Comparison of ENCODE assay signal across 8 cellular contexts in the genomic region with DNA sequence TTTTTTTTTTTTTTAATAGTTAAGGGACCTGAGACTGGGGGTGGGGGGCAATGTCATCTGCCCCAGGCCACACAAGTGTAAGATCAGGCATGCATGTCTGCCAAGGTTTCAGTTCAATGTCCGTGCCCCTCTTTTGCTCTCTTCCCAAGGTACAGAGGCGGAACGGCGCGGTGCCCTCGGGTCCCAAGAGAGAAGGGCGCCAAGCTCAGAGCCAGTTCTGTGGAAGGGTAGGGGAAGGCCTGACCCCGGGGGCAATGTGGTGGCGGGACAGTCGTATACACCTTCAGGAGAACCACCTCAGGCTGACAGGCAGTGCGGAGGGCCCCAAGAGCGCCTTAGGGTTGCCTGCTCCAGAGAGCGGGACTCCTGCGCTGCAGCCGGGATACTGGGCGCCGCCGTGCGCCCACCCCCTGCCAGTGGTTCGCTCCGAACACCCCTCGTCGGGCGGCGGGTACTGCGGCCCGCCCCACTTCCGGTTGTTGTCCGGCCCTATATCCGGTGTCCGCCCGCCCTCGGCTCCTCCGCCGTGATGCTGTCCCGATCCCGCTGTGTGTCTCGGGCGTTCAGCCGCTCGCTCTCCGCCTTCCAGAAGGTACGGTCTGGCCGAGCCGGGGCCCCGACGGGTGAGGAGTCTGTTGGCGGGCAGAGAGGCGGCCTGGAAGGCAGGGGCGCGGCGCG. TPM values are rescaled to one million over a fixed set of nuclear protein-coding genes. Genes with fewer than 3 reads are reported as not detected.
DNase-seq lines count a peak whose midpoint lies in the region; ATAC-seq, FAIRE-seq and TF ChIP-seq lines count a peak whose summit lies in the region.

A gene (plus strand): TSS at position 492 of the 678 bp plus-strand sequence. CDS start 38 bp downstream, at position 530.

- H3K79me1 ChIP-seq in mesendoderm (ENCODE audit: low read length) = peaks cover 10% of the 10 kb centered on the region

- peak within 1 kb of the TSS; percentile 82 for H2BK5ac ChIP-seq in mesendoderm (ENCODE audit: low read length)

- H3K4me1 ChIP-seq in Caco-2 (peaks cover 19% of the 10 kb centered on the region), NT2/D1 (ENCODE audit: insufficient read depth, insufficient read length) (no peaks in the 10 kb centered on the region), endocrine pancreas (ENCODE audit: control insufficient read depth, insufficient read depth, low read length) (peaks cover 9% of the 10 kb centered on the region), mesendoderm (ENCODE audit: control insufficient read depth, low read depth, low read length) (peaks cover 10% of the 10 kb centered on the region)

- peak within 1 kb of the TSS; percentile 91 for H3K27ac Mint-ChIP-seq in Caco-2 (ENCODE audit: unreplicated experiment)
- peak within 1 kb of the TSS; percentile 92 for H3K27ac Mint-ChIP-seq in activated CD8-positive, alpha-beta memory T cell treated with anti-CD3 and anti-CD28 coated beads, Interleukin-2, amount 10 ng/mL, durations not matched to agents 7 days and 5 days

- H4K5ac ChIP-seq in mesendoderm (ENCODE audit: low read length) = no peak within 1 kb of the TSS

- H3K9me3 ChIP-seq in Caco-2 (no peaks in the 10 kb centered on the region), NT2/D1 (ENCODE audit: insufficient read depth, low read length) (no peaks in the 10 kb centered on the region), endocrine pancreas (ENCODE audit: control insufficient read depth, low read length) (no peaks in the 10 kb centered on the region)

- H3K4me3 Mint-ChIP-seq in Caco-2 (ENCODE audit: unreplicated experiment) = peak within 1 kb of the TSS; percentile 95
- peak within 1 kb of the TSS; percentile 94 for H3K4me3 Mint-ChIP-seq in activated CD8-positive, alpha-beta memory T cell treated with anti-CD3 and anti-CD28 coated beads, Interleukin-2, amount 10 ng/mL, durations not matched to agents 7 days and 5 days

- H3K4me3 ChIP-seq in Caco-2 (ENCODE audit: low read depth, low read length) = peak within 1 kb of the TSS; percentile 93
- peak within 1 kb of the TSS; percentile 88 for H3K4me3 ChIP-seq in NT2/D1 (ENCODE audit: insufficient read length, low read depth)
- H3K4me3 ChIP-seq in endocrine pancreas (ENCODE audit: control insufficient read depth, insufficient read depth, low read length) = peak within 1 kb of the TSS; percentile 97
- H3K4me3 ChIP-seq in mesendoderm (ENCODE audit: low read length) = peak within 1 kb of the TSS; percentile 96

- no peaks in the 10 kb centered on the region for H3K9me3 Mint-ChIP-seq in Caco-2 (ENCODE audit: unreplicated experiment)
- no peaks in the 10 kb centered on the region for H3K9me3 Mint-ChIP-seq in activated CD8-positive, alpha-beta memory T cell treated with anti-CD3 and anti-CD28 coated beads, Interleukin-2, amount 10 ng/mL, durations not matched to agents 7 days and 5 days (ENCODE audit: low read depth)

- ATAC-seq in GM21367 (IDR thresholded peaks at IDR 0.05; ENCODE audit: unreplicated experiment) = peak; percentile 83
- peak; percentile 94 for ATAC-seq in activated CD8-positive, alpha-beta memory T cell treated with anti-CD3 and anti-CD28 coated beads, Interleukin-2, amount 10 ng/mL, durations not matched to agents 7 days and 5 days

- peaks cover 44% of the 10 kb centered on the region for H3K4me1 Mint-ChIP-seq in Caco-2 (ENCODE audit: low read depth, unreplicated experiment)
- peaks cover 59% of the 10 kb centered on the region for H3K4me1 Mint-ChIP-seq in activated CD8-positive, alpha-beta memory T cell treated with anti-CD3 and anti-CD28 coated beads, Interleukin-2, amount 10 ng/mL, durations not matched to agents 7 days and 5 days

- intact Hi-C loops in Caco-2 (cut with micrococcal nuclease; ENCODE audit: unreplicated experiment) = loop anchor here (1.0 kb wide), 1 partner anchor 24 kb away; no protein-coding TSS in a partner anchor

- peaks cover 46% of the 10 kb centered on the region for H3K79me2 ChIP-seq in mesendoderm (ENCODE audit: control insufficient read depth, insufficient read depth, low read length)

- WGBS in mesendoderm (ENCODE audit: extremely low coverage, insufficient coverage, low lambda C conversion rate) = no CpG with 5 or more reads among the region's 53 CpGs

- no peak within 1 kb of the TSS for H2AK5ac ChIP-seq in mesendoderm (ENCODE audit: low read length)

- H3K56ac ChIP-seq in mesendoderm (ENCODE audit: low read length) = peak within 1 kb of the TSS; percentile 100

- DNase-seq in Caco-2 = peak; percentile 89 to 94
- DNase-seq in HTR-8/SVneo (ENCODE audit: insufficient read length, low spot score) = peak; percentile 100
- peak; percentile 64 for DNase-seq in NT2/D1 (ENCODE audit: low read depth, low spot score)
- peak; percentile 90 for DNase-seq in activated CD8-positive, alpha-beta memory T cell treated with anti-CD3 and anti-CD28 coated beads, Interleukin-2, amount 10 ng/mL, durations not matched to agents 7 days and 5 days
- peak; percentile 92 for DNase-seq in mesendoderm
- DNase-seq in stimulated activated CD8-positive, alpha-beta memory T cell treated with anti-CD3 and anti-CD28 coated beads, Interleukin-15, amount 100 ng/mL, for 24 hours (ENCODE audit: low read depth) = peak; percentile 75

- H3K27ac ChIP-seq in mesendoderm (ENCODE audit: low read depth, low read length) = peak within 1 kb of the TSS; percentile 76

- H3K23ac ChIP-seq in mesendoderm (ENCODE audit: low read length) = peak within 1 kb of the TSS; percentile 99

- no peaks in the 10 kb centered on the region for H3K27me3 ChIP-seq in Caco-2 (replicated peaks; ENCODE audit: control insufficient read depth, insufficient read depth, low read length)
- H3K27me3 ChIP-seq in NT2/D1 (ENCODE audit: insufficient read depth, insufficient read length) = no peaks in the 10 kb centered on the region
- H3K27me3 ChIP-seq in endocrine pancreas (ENCODE audit: control insufficient read depth, insufficient read depth, low read length) = no peaks in the 10 kb centered on the region
- no peaks in the 10 kb centered on the region for H3K27me3 ChIP-seq in mesendoderm (ENCODE audit: insufficient read depth, low read length, poor library complexity)

- POLR2A ChIA-PET in Caco-2 (lab: Charles Lee) = no interaction called here

- H3K36me3 ChIP-seq in Caco-2 (ENCODE audit: control insufficient read depth, insufficient read depth, low read length) (no peaks in the 10 kb centered on the region; the same call in 1 of the 2 replicates), NT2/D1 (ENCODE audit: insufficient read depth, insufficient read length, low read length) (peaks cover 17% of the 10 kb centered on the region), endocrine pancreas (ENCODE audit: control insufficient read depth, insufficient read depth, low read length) (no peaks in the 10 kb centered on the region), mesendoderm (ENCODE audit: control insufficient read depth, insufficient read depth, low read length) (no peaks in the 10 kb centered on the region)

- no peaks in the 10 kb centered on the region for H3K27me3 Mint-ChIP-seq in Caco-2 (ENCODE audit: insufficient read depth, unreplicated experiment)
- H3K27me3 Mint-ChIP-seq in activated CD8-positive, alpha-beta memory T cell treated with anti-CD3 and anti-CD28 coated beads, Interleukin-2, amount 10 ng/mL, durations not matched to agents 7 days and 5 days = no peaks in the 10 kb centered on the region

- peak within 1 kb of the TSS; percentile 60 for H3K4ac ChIP-seq in mesendoderm (ENCODE audit: low read depth, low read length)

- H2BK15ac ChIP-seq in mesendoderm (replicated peaks; ENCODE audit: low read depth) = no peak within 1 kb of the TSS

- no peak within 1 kb of the TSS for H4K8ac ChIP-seq in mesendoderm (ENCODE audit: low read depth, low read length)

- H3K9ac ChIP-seq in NT2/D1 (ENCODE audit: insufficient read length, low read depth) (peak within 1 kb of the TSS; percentile 86), endocrine pancreas (ENCODE audit: control insufficient read depth, insufficient read depth, low read length) (peak within 1 kb of the TSS; percentile 88), mesendoderm (ENCODE audit: low read length) (peak within 1 kb of the TSS; percentile 97)

- H3K4me2 ChIP-seq in mesendoderm (ENCODE audit: low read length) = peak within 1 kb of the TSS; percentile 99

- peak within 1 kb of the TSS; percentile 62 for H3K18ac ChIP-seq in mesendoderm (ENCODE audit: low read length)

- BruUV-seq in Caco-2 (replicated peaks; lab: Mats Ljungman, UMichigan) = no TSS peak

- no peak within 1 kb of the TSS for H2BK120ac ChIP-seq in mesendoderm (ENCODE audit: low read depth, low read length)

- FAIRE-seq in HTR-8/SVneo (lab: Jason Lieb, UNC) = peak; percentile 99

- no peak for TF ChIP-seq CTCF in Caco-2 (IDR thresholded peaks at IDR 0.05; ENCODE audit: insufficient read depth in 1 of 2, low read depth in 1 of 2, low read length in 1 of 2, severe bottlenecking in 1 of 2, unreplicated experiment in 1 of 2)

- H3K36me3 Mint-ChIP-seq in Caco-2 (ENCODE audit: insufficient read depth, unreplicated experiment) = peaks cover 25% of the 10 kb centered on the region
- peaks cover 25% of the 10 kb centered on the region for H3K36me3 Mint-ChIP-seq in activated CD8-positive, alpha-beta memory T cell treated with anti-CD3 and anti-CD28 coated beads, Interleukin-2, amount 10 ng/mL, durations not matched to agents 7 days and 5 days

- CTCF ChIA-PET in Caco-2 (lab: Charles Lee) = no interaction called here
- CTCF ChIA-PET in activated CD8-positive, alpha-beta memory T cell treated with anti-CD3 and anti-CD28 coated beads, Interleukin-2, amount 10 ng/mL, durations not matched to agents 7 days and 5 days (lab: Charles Lee) = interaction anchor here (0.7 to 18.6 kb wide), 7 partner anchors 10 to 64 kb away, joined by 3 to 271 read pairs (median 13); no protein-coding TSS in a partner anchor

RNA-seq across cellular contexts. Expression of the gene that starts here (rescaled TPM):
- 81.4 and 88.1 TPM in 2 replicates for total RNA-seq in Caco-2 (2022)
- total RNA-seq in activated CD8-positive, alpha-beta memory T cell treated with anti-CD3 and anti-CD28 coated beads, Interleukin-2, amount 10 ng/mL, durations not matched to agents 7 days and 5 days = 100 to 1,000 TPM; 106 to 119 TPM
- polyA plus RNA-seq in mesendoderm (2013, experiment 1 of 2) = 50.0 TPM
- polyA plus RNA-seq in mesendoderm (2013, experiment 2 of 2) = 52.5 TPM

Comparison
In these comparisons a context has a peak if more than half of its experiments do, and no peak if none do; other contexts are left out.
1. Peak in every context shown above with its lines: DNase-seq, ATAC-seq, H3K4me3 ChIP-seq and H3K27ac ChIP-seq.